24 cellular contexts compared by ENCODE assay signal in the genomic region with DNA sequence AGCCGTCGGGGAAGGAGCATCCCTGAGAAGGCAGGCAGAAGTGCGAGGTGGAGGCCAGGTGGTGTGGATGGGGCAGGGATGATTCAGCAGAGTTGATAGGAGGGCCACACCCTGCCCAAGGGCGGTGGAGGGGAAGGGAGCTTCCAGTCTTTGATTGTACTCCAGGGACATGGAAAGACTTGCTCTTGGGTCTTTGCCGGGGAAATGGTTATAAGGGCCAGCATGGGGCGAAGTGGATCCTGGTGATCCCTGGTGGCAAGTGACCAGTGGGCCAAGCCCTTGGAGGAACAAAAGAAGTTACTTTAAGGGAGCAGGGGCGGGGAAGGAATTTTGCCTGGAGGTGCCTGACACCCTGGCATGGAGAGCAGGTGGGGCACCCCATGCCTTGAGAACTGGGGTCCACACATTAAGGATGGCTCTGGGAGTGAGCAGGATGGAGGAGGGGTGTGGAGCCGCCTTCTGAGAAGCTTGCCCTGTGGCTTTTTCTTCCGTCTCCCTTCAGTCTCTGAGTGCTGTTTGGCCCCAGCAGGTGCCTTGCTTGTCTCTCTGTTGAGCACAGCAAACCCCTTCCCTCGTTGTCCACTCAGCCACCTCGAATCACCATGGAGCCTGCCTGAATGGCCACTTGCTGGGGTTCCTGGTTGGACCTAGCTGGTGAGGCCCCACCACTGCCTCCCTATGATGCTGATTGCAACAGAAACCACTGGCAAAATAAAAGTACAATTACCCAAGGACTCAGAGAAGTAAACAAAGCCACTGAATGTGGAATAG.
DNase-seq lines count a peak whose midpoint lies in the region; ATAC-seq and TF ChIP-seq lines count a peak whose summit lies in the region.
"Had no signal": no experiment of that assay in that cellular context is flagged by ENCODE, and none has a peak within 500 bp of the region (broad histone marks: within the 10 kb centered on the region; RNA-seq: fewer than 3 reads in every experiment).

No MANE protein-coding gene starts in this region.

- 61 to 73% (median 67%) methylated on average over 11 of the region's 11 CpGs for WGBS in heart left ventricle, 4 donors
- 69% methylated on average over 11 of the region's 11 CpGs for WGBS in right cardiac atrium
- WGBS in upper lobe of left lung, 2 donors: 64 to 75% methylated on average over 11 of the region's 11 CpGs

- TF ChIP-seq EP300 in upper lobe of left lung (IDR thresholded peaks at IDR 0.05): no peak

- H3K4me1 ChIP-seq in heart left ventricle: peaks cover 0 to 41% (median 15%) of the 10 kb centered on the region in 12 donors
- peaks cover 3% of the 10 kb centered on the region for H3K4me1 ChIP-seq in right cardiac atrium (ENCODE audit: control insufficient read depth, insufficient read depth, low read length)
- H3K4me1 ChIP-seq in upper lobe of left lung: peaks cover 8 to 21% (median 15%) of the 10 kb centered on the region in 4 donors
- H3K4me1 ChIP-seq: BLaER1, uterus had no signal

- H3K36me3 Mint-ChIP-seq in activated T-helper 17 cell treated with anti-CD3 and anti-CD28 coated beads, Interleukin-2, amount 50 U/mL, for 72 hours (ENCODE audit: low read depth): no peaks in the 10 kb centered on the region
- H3K36me3 Mint-ChIP-seq: brain had no signal

- intact Hi-C loops in heart left ventricle (cut with DNase I): loop anchor here in 3 of 10 donors (2.0 to 5.0 kb wide), 3 partner anchors 31 to 84 kb away; a partner anchor contains a TSS
- intact Hi-C loops in cardiac septum (cut with DNase I): loop anchor here (5.0 kb wide), 1 partner anchor 84 kb away; a partner anchor contains a TSS
- intact Hi-C loops in right cardiac atrium (cut with DNase I): no loop called here

- H3K27ac ChIP-seq in heart left ventricle: peak overlapping the region; percentile 38 to 87 (median 65)
- peak overlapping the region; percentile 80 for H3K27ac ChIP-seq in right cardiac atrium (ENCODE audit: low read length)
- peak overlapping the region; percentile 51 to 86 (median 60) for H3K27ac ChIP-seq in upper lobe of left lung
- H3K27ac ChIP-seq: BLaER1, epithelial cell of prostate, uterus had no signal

- H3K27ac Mint-ChIP-seq in activated T-helper 17 cell treated with anti-CD3 and anti-CD28 coated beads, Interleukin-2, amount 50 U/mL, for 72 hours: peak overlapping the region; percentile 28
- H3K27ac Mint-ChIP-seq: activated CD8-positive, alpha-beta T cell treated with anti-CD3 and anti-CD28 coated beads for 36 hours; brain; progenitor cell of endocrine pancreas had no signal

- no peaks in the 10 kb centered on the region for H3K9me3 ChIP-seq in heart left ventricle
- no peaks in the 10 kb centered on the region for H3K9me3 ChIP-seq in right cardiac atrium (ENCODE audit: control insufficient read depth, low read length)
- no peaks in the 10 kb centered on the region for H3K9me3 ChIP-seq in upper lobe of left lung
- H3K9me3 ChIP-seq: BLaER1, left lung, uterus had no signal

- peaks cover 6% of the 10 kb centered on the region for H3K4me1 Mint-ChIP-seq in activated T-helper 17 cell treated with anti-CD3 and anti-CD28 coated beads, Interleukin-2, amount 50 U/mL, for 72 hours
- H3K4me1 Mint-ChIP-seq: brain had no signal

- TF ChIP-seq CTCF in heart left ventricle (IDR thresholded peaks at IDR 0.05) (no peak), upper lobe of left lung (IDR thresholded peaks at IDR 0.05) (no peak)

- H3K27me3 Mint-ChIP-seq in activated T-helper 17 cell treated with anti-CD3 and anti-CD28 coated beads, Interleukin-2, amount 50 U/mL, for 72 hours: peaks cover 36% of the 10 kb centered on the region

- no peak overlapping the region for H3K4me3 Mint-ChIP-seq in activated T-helper 17 cell treated with anti-CD3 and anti-CD28 coated beads, Interleukin-2, amount 50 U/mL, for 72 hours
- H3K4me3 Mint-ChIP-seq: activated CD8-positive, alpha-beta T cell treated with anti-CD3 and anti-CD28 coated beads for 36 hours; brain had no signal

- ATAC-seq in heart left ventricle (peak in 3 of 4 donors; percentile 63 to 75 (median 74)), right cardiac atrium (peak; percentile 44 to 82), upper lobe of left lung (ENCODE audit: low FRiP score in 2 of 2) (no peak), HG03442 (IDR thresholded peaks at IDR 0.05; ENCODE audit: unreplicated experiment) (no peak)
- no peak for ATAC-seq in activated T-helper 17 cell treated with anti-CD3 and anti-CD28 coated beads, Interleukin-2, amount 50 U/mL, for 72 hours (replicated peaks)
- ATAC-seq: activated CD8-positive, alpha-beta T cell treated with anti-CD3 and anti-CD28 coated beads for 36 hours; GM12878; left lung had no signal

- no peak for TF ChIP-seq POLR2A in heart left ventricle (IDR thresholded peaks at IDR 0.05)
- TF ChIP-seq POLR2A in upper lobe of left lung (IDR thresholded peaks at IDR 0.05): no peak

- peak in 2 of 5 donors; percentile 57 to 71 for DNase-seq in heart left ventricle
- DNase-seq in cardiac septum (ENCODE audit: low spot score): no peak
- DNase-seq in right cardiac atrium: peak in 1 of 3 donors; percentile 51
- no peak for DNase-seq in upper lobe of left lung
- DNase-seq in SKM-1 (lab: John Stamatoyannopoulos, UW; ENCODE audit: unreplicated experiment): no peak
- no peak for DNase-seq in stimulated activated CD4-positive, alpha-beta T cell treated with anti-CD3 and anti-CD28 coated beads, Interleukin-15, amount 100 ng/mL, for 24 hours
- DNase-seq: activated CD4-positive, CD25-positive, alpha-beta regulatory T cell; activated CD8-positive, alpha-beta T cell treated with anti-CD3 and anti-CD28 coated beads for 36 hours; activated gamma-delta T cell treated with Interleukin-2 at 50 U/mL for 16 hours; foreskin fibroblast; H7; left lung; NCI-H1048; NCI-H187 treated with DMSO at 0.1 percent for 48 hours; NCI-H2227 treated with DMSO at 0.1 percent for 48 hours; NCI-H774; uterus had no signal

- H3K27me3 ChIP-seq in heart left ventricle (peaks cover 0 to 5% (median 0%) of the 10 kb centered on the region in 9 donors), right cardiac atrium (ENCODE audit: control insufficient read depth, insufficient read depth) (no peaks in the 10 kb centered on the region), upper lobe of left lung (no peaks in the 10 kb centered on the region)
- H3K27me3 ChIP-seq: BLaER1, uterus had no signal

- H3K9me3 Mint-ChIP-seq in activated T-helper 17 cell treated with anti-CD3 and anti-CD28 coated beads, Interleukin-2, amount 50 U/mL, for 72 hours: no peaks in the 10 kb centered on the region
- H3K9me3 Mint-ChIP-seq: activated CD8-positive, alpha-beta T cell treated with anti-CD3 and anti-CD28 coated beads for 36 hours; brain had no signal

- H3K4me3 ChIP-seq in heart left ventricle: no peak overlapping the region
- H3K4me3 ChIP-seq in right cardiac atrium (ENCODE audit: low read length): no peak overlapping the region
- H3K4me3 ChIP-seq in upper lobe of left lung: no peak overlapping the region
- H3K4me3 ChIP-seq: BLaER1, GM12878, left lung, uterus had no signal

- H3K36me3 ChIP-seq in heart left ventricle: no peaks in the 10 kb centered on the region
- no peaks in the 10 kb centered on the region for H3K36me3 ChIP-seq in upper lobe of left lung
- H3K36me3 ChIP-seq: BLaER1, left lung, uterus had no signal

Comparison
In these comparisons a context has a peak if more than half of its experiments do, and no peak if none do; other contexts are left out.
1. ATAC-seq: peak in heart left ventricle (3 of 4) and right cardiac atrium (2 of 2); none in activated T-helper 17 cell treated with anti-CD3 and anti-CD28 coated beads, Interleukin-2, amount 50 U/mL, for 72 hours (single experiment), upper lobe of left lung (0 of 2) and HG03442 (single experiment).
2. Peak in every context shown above with its lines, with median percentiles within 50 percentile points of each other: H3K27ac ChIP-seq.